Comparison of ENCODE assay signal across 9 cellular contexts in genomic region chr1:148743726-148744720, GRCh38. TPM values are rescaled to one million over a fixed set of nuclear protein-coding genes. Genes with fewer than 3 reads are reported as not detected.
A peak's percentile ranks its signal among the peaks of the same experiment; 100 is the strongest.
DNase-seq lines count a peak whose midpoint lies in the region; ATAC-seq and TF ChIP-seq lines count a peak whose summit lies in the region.
"Not testable (repeated sequence)": the region's sequence is repeated elsewhere in the genome, so short reads cannot be mapped to it uniquely, and the experiment has no call there.
"Had no signal": no experiment of that assay in that cellular context is flagged by ENCODE, and none has a peak within 500 bp of the region (broad histone marks: within the 10 kb centered on the region; RNA-seq: fewer than 3 reads in every experiment).

No MANE protein-coding gene starts in this region.

- H3K4ac ChIP-seq in IMR-90 (ENCODE audit: low read depth, low read length), result not testable (repeated sequence)

- not testable (repeated sequence) for H3K27ac Mint-ChIP-seq in GM23338, memory B cell

- H3K36me3 ChIP-seq in GM23338 (ENCODE audit: insufficient read depth); IMR-90 (ENCODE audit: control insufficient read depth, insufficient read depth, low read length); heart left ventricle; upper lobe of left lung: not testable (repeated sequence)

- H3K27me3 ChIP-seq in GM23338 (ENCODE audit: insufficient read depth); IMR-90 (ENCODE audit: control insufficient read depth, insufficient read depth, low read length); heart left ventricle; upper lobe of left lung: not testable (repeated sequence)

- not testable (repeated sequence) for TF ChIP-seq POLR2A in GM18505 (IDR thresholded peaks at IDR 0.05; ENCODE audit: borderline replicate concordance, extremely low read depth, insufficient read depth, insufficient read length); IMR-90 (IDR thresholded peaks at IDR 0.05; ENCODE audit: low read depth, low read length); heart left ventricle (IDR thresholded peaks at IDR 0.05); upper lobe of left lung (IDR thresholded peaks at IDR 0.05)

- not testable (repeated sequence) for DNase-seq in GM23338 (ENCODE audit: low spot score); IMR-90; heart left ventricle; memory B cell (ENCODE audit: low spot score in 2 of 2); upper lobe of left lung

- not testable (repeated sequence) for TF ChIP-seq EP300 in upper lobe of left lung (IDR thresholded peaks at IDR 0.05)

- CTCF ChIA-PET in IMR-90 (lab: Yijun Ruan, JAX), result not testable (repeated sequence)

- H2BK120ac ChIP-seq in IMR-90 (ENCODE audit: low read depth, low read length), result not testable (repeated sequence)

- H3K4me3 Mint-ChIP-seq in GM23338, memory B cell: not testable (repeated sequence)

- intact Hi-C loops in IMR-90 (cut with micrococcal nuclease); heart left ventricle (cut with DNase I): not testable (repeated sequence)

- not testable (repeated sequence) for H2AFZ ChIP-seq in GM23338; IMR-90 (replicated peaks; ENCODE audit: low read length, poor library complexity)

- not testable (repeated sequence) for BruUV-seq in IMR-90 (replicated peaks; lab: Mats Ljungman, UMichigan)

- H3K79me2 ChIP-seq in GM23338 (replicated peaks; ENCODE audit: insufficient read depth), result not testable (repeated sequence)

- not testable (repeated sequence) for H2AK9ac ChIP-seq in IMR-90 (replicated peaks; ENCODE audit: low read depth, low read length, poor library complexity)

- not testable (repeated sequence) for H3K27me3 Mint-ChIP-seq in GM23338 (ENCODE audit: insufficient read depth, low read depth, poor library complexity); memory B cell

- not testable (repeated sequence) for H3K9me3 Mint-ChIP-seq in GM23338, memory B cell

- not testable (repeated sequence) for H3K9me2 ChIP-seq in GM23338 (ENCODE audit: insufficient read depth)

- not testable (repeated sequence) for H4K91ac ChIP-seq in IMR-90 (ENCODE audit: insufficient read depth, low read depth, low read length)

- H3K14ac ChIP-seq in IMR-90 (replicated peaks; ENCODE audit: low read depth, low read length), result not testable (repeated sequence)

- in situ Hi-C loops in IMR-90 (cut with MboI; ENCODE audit: low sequenced_read_pairs), result not testable (repeated sequence)

- H4K8ac ChIP-seq in IMR-90 (ENCODE audit: low read depth in 2 of 2, low read length in 2 of 2), result not testable (repeated sequence)

- H3K9me1 ChIP-seq in IMR-90 (ENCODE audit: insufficient read depth, low read length), result not testable (repeated sequence)

- H2BK15ac ChIP-seq in IMR-90 (ENCODE audit: low read depth, low read length), result not testable (repeated sequence)

- H2BK20ac ChIP-seq in IMR-90 (ENCODE audit: low read depth, low read length), result not testable (repeated sequence)

- not testable (repeated sequence) for H3K9ac ChIP-seq in IMR-90 (ENCODE audit: low read depth, low read length)

- H3K4me2 ChIP-seq in GM23338; IMR-90 (ENCODE audit: low read depth, low read length): not testable (repeated sequence)

- H3K36me3 Mint-ChIP-seq in GM23338 (ENCODE audit: low read depth); memory B cell: not testable (repeated sequence)

- dilution Hi-C loops in IMR-90 (cut with HindIII; ENCODE audit: low sequenced_read_pairs, unreplicated experiment), result not testable (repeated sequence)

- H3K9me3 ChIP-seq in IMR-90 (ENCODE audit: control insufficient read depth, insufficient read depth, low read length); heart left ventricle; upper lobe of left lung: not testable (repeated sequence)

- not testable (repeated sequence) for H3K56ac ChIP-seq in IMR-90 (ENCODE audit: extremely low read depth, insufficient read depth, low read length)

- H3K4me1 ChIP-seq in GM23338 (ENCODE audit: insufficient read depth); IMR-90 (ENCODE audit: control insufficient read depth, insufficient read depth, low read length); heart left ventricle; upper lobe of left lung: not testable (repeated sequence)

- ATAC-seq in GM18505 (IDR thresholded peaks at IDR 0.05; ENCODE audit: unreplicated experiment) (peak; percentile 46), GM19395 (IDR thresholded peaks at IDR 0.05; ENCODE audit: unreplicated experiment) (peak; percentile 56), GM23338 (peak; percentile 14), HG03103 (IDR thresholded peaks at IDR 0.05; ENCODE audit: low read depth, unreplicated experiment) (peak; percentile 62), IMR-90 (ENCODE audit: low read depth) (peak; percentile 64), heart left ventricle (peak; percentile 71 to 84 (median 76)), memory B cell (ENCODE audit: low read depth) (peak; percentile 20), upper lobe of left lung (ENCODE audit: low FRiP score in 2 of 2) (peak; percentile 65 to 87)

- H3F3A ChIP-seq in GM23338 (replicated peaks; ENCODE audit: low read depth), result not testable (repeated sequence)

- TF ChIP-seq CTCF in GM23338 (conservative IDR thresholded peaks at IDR 0.05; ENCODE audit: low read depth in 2 of 2); IMR-90 (conservative IDR thresholded peaks at IDR 0.05; ENCODE audit: low read depth, low read length); heart left ventricle (IDR thresholded peaks at IDR 0.05); upper lobe of left lung (IDR thresholded peaks at IDR 0.05): not testable (repeated sequence)

- not testable (repeated sequence) for H3K18ac ChIP-seq in IMR-90 (ENCODE audit: low read depth, low read length)

- H3K4me3 ChIP-seq in GM23338; IMR-90 (ENCODE audit: insufficient read depth, low read depth, low read length); heart left ventricle; upper lobe of left lung: not testable (repeated sequence)

- H3K23ac ChIP-seq in IMR-90 (ENCODE audit: low read depth, low read length), result not testable (repeated sequence)

- POLR2A ChIA-PET in IMR-90 (lab: Charles Lee; ENCODE audit: unreplicated experiment), result not testable (repeated sequence)

- not testable (repeated sequence) for H2AK5ac ChIP-seq in IMR-90 (ENCODE audit: low read depth, low read length)

- not testable (repeated sequence) for H3K4me1 Mint-ChIP-seq in GM23338, memory B cell

- H4K5ac ChIP-seq in IMR-90 (ENCODE audit: low read depth, low read length), result not testable (repeated sequence)

- WGBS in IMR-90 (ENCODE audit: extremely low coverage in 2 of 2, insufficient read length in 1 of 2), 2 experiments, result no CpG with 5 or more reads among the region's 9 CpGs
- no CpG with 5 or more reads among the region's 9 CpGs for WGBS in heart left ventricle, 4 donors
- no CpG with 5 or more reads among the region's 9 CpGs for WGBS in upper lobe of left lung, 2 donors

- not testable (repeated sequence) for H3K27ac ChIP-seq in GM23338 (ENCODE audit: low read depth); IMR-90 (ENCODE audit: insufficient read depth, low read length); heart left ventricle; upper lobe of left lung

- not testable (repeated sequence) for H2BK5ac ChIP-seq in IMR-90 (ENCODE audit: low read depth, low read length, poor library complexity, severe bottlenecking)

- H3K79me1 ChIP-seq in IMR-90 (ENCODE audit: low read depth in 1 of 2, low read length in 2 of 2), result not testable (repeated sequence)

- TF ChIP-seq RAD21 in IMR-90 (IDR thresholded peaks at IDR 0.05; ENCODE audit: low read length), result not testable (repeated sequence)

- not testable (repeated sequence) for H4K20me1 ChIP-seq in GM23338 (replicated peaks; ENCODE audit: insufficient read depth); IMR-90 (ENCODE audit: insufficient read depth, low read length)

RNA-seq across cellular contexts. Expression of gene NUDT4B, which starts 4.6 kb away (rescaled TPM):
- 7.5 and 28.1 TPM in 2 replicates for total RNA-seq in GM23338 (2014; rRNA removed; shearing (Covaris generic))
- polyA plus RNA-seq in GM23338 (2016; fragmentation: Nextera tagmentation; extraction: Ambion mirVana) (not detected in 2 replicates), IMR-90 (2012; rRNA removed) (9.5 and 10.6 TPM in 2 replicates), heart left ventricle (10 to 100 TPM in 1 of 2 donors, not detected in 1; 46.1 TPM)
- total RNA-seq in IMR-90 (2012; rRNA removed) (19.9 and 28.6 TPM in 2 replicates), heart left ventricle (100 to 1,000 TPM in 2 of 9 donors, 1 to 10 TPM in 1, under 1 TPM in 2, not detected in 4; 0.50 to 267 (median 1.4) TPM), upper lobe of left lung (10 to 100 TPM in 2 of 6 donors, under 1 TPM in 2, not detected in 2; 0.44 to 42.3 (median 6.3) TPM)
- polyA plus RNA-seq in IMR-90 (2012; cell fraction: cytosol; rRNA removed), result 3.1 and 5.0 TPM in 2 replicates
- 0.39 and 9.2 TPM in 2 replicates for polyA plus RNA-seq in IMR-90 (2012; cell fraction: nucleus; rRNA removed; ENCODE audit: low replicate concordance)
- total RNA-seq: esophagus mucosa had no signal

Comparison
In these comparisons a context has a peak if more than half of its experiments do, and no peak if none do; other contexts are left out.
1. ATAC-seq: peak in every context shown above with its lines; median percentile 76 in upper lobe of left lung; 76 in heart left ventricle; 64 in IMR-90; 62 in HG03103; 56 in GM19395; 46 in GM18505; 20 in memory B cell; 14 in GM23338.